20 cellular contexts compared by ENCODE assay signal in the genomic region with DNA sequence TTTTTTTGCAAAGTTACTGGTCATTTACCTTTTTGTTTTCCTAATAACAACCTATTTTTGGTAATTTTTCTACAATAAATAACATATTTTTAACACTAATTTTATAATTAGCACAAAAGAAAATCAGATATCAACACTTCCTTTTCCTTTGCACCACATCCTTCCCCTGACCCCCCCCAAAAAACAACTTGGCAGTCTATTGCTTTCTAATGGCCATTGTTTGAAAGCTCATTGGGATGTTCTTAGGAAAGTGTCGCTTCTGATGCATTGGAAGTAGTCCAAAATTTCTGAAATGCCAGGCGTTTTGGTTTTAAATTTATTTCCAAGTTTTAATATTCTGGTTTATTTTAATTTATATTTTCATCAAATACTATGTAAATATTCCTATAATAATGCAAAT.
DNase-seq lines count a peak whose midpoint lies in the region.
"Had no signal": no experiment of that assay in that cellular context is flagged by ENCODE, and none has a peak within 500 bp of the region (broad histone marks: within the 10 kb centered on the region; RNA-seq: fewer than 3 reads in every experiment).

No MANE protein-coding gene starts in this region.

- DNase-seq in dermis blood vessel endothelial cell (peak; percentile 53), dermis microvascular lymphatic vessel endothelial cell (ENCODE audit: low read depth in 2 of 2) (peak; percentile 5 to 31), lung microvascular endothelial cell (ENCODE audit: low read depth in 2 of 2) (peak; percentile 5 to 52), NCI-H1092 treated with DMSO at 0.1 percent for 48 hours (lab: John Stamatoyannopoulos, UW) (no peak), NOMO-1 (lab: John Stamatoyannopoulos, UW; ENCODE audit: unreplicated experiment in 2 of 2) (no peak)
- DNase-seq: 8988T; ACHN; BE2C; C1 segment of cervical spinal cord; CD4-positive, alpha-beta memory T cell; CD4-positive, CD25-positive, alpha-beta regulatory T cell; CD8-positive, alpha-beta memory T cell; COR-L47; DMS 273 treated with DMSO at 0.1 percent for 48 hours; DMS153; DMS53; DMS79; DND-41; EL; GDM1 had no signal

Comparison
In these comparisons a context has a peak if more than half of its experiments do, and no peak if none do; other contexts are left out.
1. DNase-seq: peak in dermis blood vessel endothelial cell (single experiment), dermis microvascular lymphatic vessel endothelial cell (2 of 2) and lung microvascular endothelial cell (2 of 2); none in NCI-H1092 treated with DMSO at 0.1 percent for 48 hours (single experiment) and NOMO-1 (0 of 2).